Comparison of ENCODE assay signal across 27 cellular contexts in genomic region chr17:14971054-14971453, GRCh38.
"Had no signal": no experiment of that assay in that cellular context is flagged by ENCODE, and none has a peak within 500 bp of the region (broad histone marks: within the 10 kb centered on the region; RNA-seq: fewer than 3 reads in every experiment).

No MANE protein-coding gene starts in this region.

- H3K36me3 ChIP-seq: stomach, suprapubic skin, thoracic aorta, thyroid gland, tibial artery, tibial nerve, transverse colon, upper lobe of left lung, upper lobe of right lung, uterus, vagina had no signal

- ATAC-seq: stimulated activated effector memory CD8-positive, alpha-beta T cell treated with anti-CD3 and anti-CD28 coated beads, Interleukin-12 subunit alpha, Interleukin-12 subunit beta, amount 100 ng/mL, for 72 hours; stimulated activated memory B cell treated with anti-CD40 and anti-IgM and Interleukin-4, amounts not matched to agents 10 μg/mL and 1 μg/mL and 100 μg/mL, for 72 hours; stimulated activated naive B cell treated with anti-CD40 and anti-IgM and Interleukin-4, amounts not matched to agents 10 μg/mL and 1 μg/mL and 100 μg/mL, for 72 hours; stimulated activated naive CD8-positive, alpha-beta T cell treated with anti-CD3 and anti-CD28 coated beads, Interleukin-15, amount 100 ng/mL, for 72 hours; stimulated activated naive CD8-positive, alpha-beta T cell treated with anti-CD3 and anti-CD28 coated beads, Interleukin-15, Interleukin-2, amounts not matched to agents 100 U/mL and 50 U/mL, for 24 hours; upper lobe of right lung had no signal

- H3K9me3 ChIP-seq: testis, thoracic aorta, thyroid gland, upper lobe of right lung, uterus, vagina had no signal

- FAIRE-seq: urothelium cell line had no signal

- H3K4me3 ChIP-seq: stomach, suprapubic skin, testis, thoracic aorta, thyroid gland, tibial artery, tibial nerve, transverse colon, upper lobe of left lung, upper lobe of right lung, uterus, vagina had no signal

- DNase-seq: stimulated activated CD4-positive, alpha-beta T cell treated with anti-CD3 and anti-CD28 coated beads, Interleukin-2, amount 100 ng/mL, for 48 hours; stimulated activated CD4-positive, alpha-beta T cell treated with anti-CD3 and anti-CD28 coated beads, Interleukin-4, amount 100 ng/mL, for 1 hour; stimulated activated CD4-positive, alpha-beta T cell treated with anti-CD3 and anti-CD28 coated beads, Interleukin-4, amount 100 ng/mL, for 24 hours; stimulated activated CD4-positive, alpha-beta T cell treated with anti-CD3 and anti-CD28 coated beads, Interleukin-4, amount 100 ng/mL, for 4 hours; stimulated activated CD8-positive, alpha-beta memory T cell treated with anti-CD3 and anti-CD28 coated beads, Interleukin-4, amount 100 ng/mL, for 48 hours; stimulated activated naive B cell treated with anti-CD40 and anti-IgM and Interleukin-4, amounts not matched to agents 10 μg/mL and 1 μg/mL and 100 μg/mL, for 72 hours; stimulated activated naive CD4-positive, alpha-beta T cell; stimulated activated naive CD4-positive, alpha-beta T cell treated with Interleukin-2 at 50 U/mL for 16 hours; stimulated activated naive CD8-positive, alpha-beta T cell treated with anti-CD3 and anti-CD28 coated beads, Interleukin-15, amount 100 ng/mL, for 72 hours; stimulated activated naive CD8-positive, alpha-beta T cell treated with anti-CD3 and anti-CD28 coated beads, Interleukin-15, Interleukin-2, amounts not matched to agents 100 U/mL and 50 U/mL, for 24 hours; stomach; substantia nigra; testis; thyroid gland; tibial artery; transverse colon; trophoblast cell; upper lobe of left lung; upper lobe of right lung; uterus had no signal

- H3K27me3 ChIP-seq: testis, thyroid gland, tibial artery, tibial nerve, upper lobe of left lung, upper lobe of right lung, uterus, vagina had no signal

- H3K27ac ChIP-seq: stomach, suprapubic skin, testis, thoracic aorta, thyroid gland, tibial artery, tibial nerve, transverse colon, upper lobe of left lung, upper lobe of right lung, uterus, vagina had no signal

- H3K4me1 ChIP-seq: stomach, suprapubic skin, testis, thyroid gland, tibial artery, tibial nerve, transverse colon, upper lobe of left lung, upper lobe of right lung, uterus, vagina had no signal
